ENCODE assay signal across 9 cellular contexts in the genomic region with DNA sequence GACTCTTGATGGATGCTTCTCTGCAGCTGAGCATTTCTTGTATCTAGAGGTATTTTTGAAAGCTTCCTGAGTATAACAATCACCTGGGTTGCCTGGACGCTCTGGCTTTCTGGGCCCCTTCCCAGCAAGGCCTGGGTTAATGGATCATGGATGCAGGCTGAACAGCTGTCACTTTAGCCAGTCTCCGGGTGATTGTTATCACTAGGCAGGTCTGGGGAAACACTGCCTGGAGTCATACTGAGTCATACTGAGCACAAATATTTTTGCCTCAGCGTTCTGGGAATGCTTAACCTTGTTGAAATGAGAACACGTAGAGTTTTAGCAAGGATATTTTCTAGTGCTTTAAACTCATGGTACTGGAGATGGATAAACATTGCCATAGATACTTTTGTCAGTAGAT.
DNase-seq lines count a peak whose midpoint lies in the region; ATAC-seq and TF ChIP-seq lines count a peak whose summit lies in the region.
"Had no signal": no experiment of that assay in that cellular context is flagged by ENCODE, and none has a peak within 500 bp of the region (broad histone marks: within the 10 kb centered on the region; RNA-seq: fewer than 3 reads in every experiment).

No MANE protein-coding gene starts in this region.

- no peaks in the 10 kb centered on the region for H3K36me3 ChIP-seq in cardiac muscle cell
- H3K36me3 ChIP-seq in CD8-positive, alpha-beta T cell (ENCODE audit: insufficient read depth, low read length), result no peaks in the 10 kb centered on the region

- no peak overlapping the region for H3K4me3 ChIP-seq in cardiac muscle cell
- no peak overlapping the region for H3K4me3 ChIP-seq in astrocyte of the cerebellum (ENCODE audit: low read depth, low read length)
- H3K4me3 ChIP-seq in CD8-positive, alpha-beta T cell (ENCODE audit: low read depth, low read length), result no peak overlapping the region

- H3K27ac ChIP-seq in cardiac muscle cell, result peak overlapping the region; percentile 59
- no peak overlapping the region for H3K27ac ChIP-seq in CD8-positive, alpha-beta T cell (ENCODE audit: low read depth, low read length)

- POLR2A ChIA-PET in GM10248 (lab: Yijun Ruan, JAX), result no interaction called here
- POLR2A ChIA-PET in CD8-positive, alpha-beta T cell (lab: Charles Lee), result no interaction called here

- no peaks in the 10 kb centered on the region for H3K27me3 ChIP-seq in cardiac muscle cell
- H3K27me3 ChIP-seq in CD8-positive, alpha-beta T cell (ENCODE audit: insufficient read depth, low read length), result no peaks in the 10 kb centered on the region

- TF ChIP-seq CTCF in cardiac muscle cell (IDR thresholded peaks at IDR 0.05; ENCODE audit: low read depth, low read length) (no peak), astrocyte of the cerebellum (IDR thresholded peaks at IDR 0.05; ENCODE audit: low read depth, low read length, missing control alignments) (no peak), GM10248 (IDR thresholded peaks at IDR 0.05; ENCODE audit: control extremely low read depth, extremely low read depth, low read depth, missing control alignments) (no peak)
- no peak for TF ChIP-seq CTCF in CD8-positive, alpha-beta T cell (IDR thresholded peaks at IDR 0.05)

- H3K27ac Mint-ChIP-seq in activated naive CD4-positive, alpha-beta T cell treated with anti-CD3 and anti-CD28 coated beads for 36 hours, result no peak overlapping the region
- no peak overlapping the region for H3K27ac Mint-ChIP-seq in CD8-positive, alpha-beta T cell

- intact Hi-C loops in cardiac septum (cut with DNase I), result loop anchor here (5.0 to 10.0 kb wide), 2 partner anchors 150 to 618 kb away; no protein-coding TSS in a partner anchor
- intact Hi-C loops in activated naive CD4-positive, alpha-beta T cell treated with anti-CD3 and anti-CD28 coated beads for 36 hours (cut with micrococcal nuclease), result loop anchor here (5.0 kb wide), 1 partner anchor 1418 kb away; no protein-coding TSS in a partner anchor
- intact Hi-C loops in CD8-positive, alpha-beta T cell (cut with DNase I, micrococcal nuclease), result loop anchor here (5.0 to 10.0 kb wide), 4 partner anchors 58 to 1770 kb away; a partner anchor contains a TSS

- no peak overlapping the region for H3K4me3 Mint-ChIP-seq in activated naive CD4-positive, alpha-beta T cell treated with anti-CD3 and anti-CD28 coated beads for 36 hours
- no peak overlapping the region for H3K4me3 Mint-ChIP-seq in CD8-positive, alpha-beta T cell

- no peaks in the 10 kb centered on the region for H3K27me3 Mint-ChIP-seq in activated naive CD4-positive, alpha-beta T cell treated with anti-CD3 and anti-CD28 coated beads for 36 hours (ENCODE audit: low read depth)
- H3K27me3 Mint-ChIP-seq in CD8-positive, alpha-beta T cell (ENCODE audit: low read depth), result no peaks in the 10 kb centered on the region

- peaks cover 12% of the 10 kb centered on the region for H3K4me1 Mint-ChIP-seq in activated naive CD4-positive, alpha-beta T cell treated with anti-CD3 and anti-CD28 coated beads for 36 hours (ENCODE audit: low read depth)
- peaks cover 9% of the 10 kb centered on the region for H3K4me1 Mint-ChIP-seq in CD8-positive, alpha-beta T cell (ENCODE audit: low read depth)

- peaks cover 21% of the 10 kb centered on the region for H3K4me1 ChIP-seq in cardiac muscle cell (ENCODE audit: low read depth)
- H3K4me1 ChIP-seq in CD8-positive, alpha-beta T cell (ENCODE audit: insufficient read depth, low read length), result no peaks in the 10 kb centered on the region

- no peaks in the 10 kb centered on the region for H3K9me3 Mint-ChIP-seq in activated naive CD4-positive, alpha-beta T cell treated with anti-CD3 and anti-CD28 coated beads for 36 hours
- H3K9me3 Mint-ChIP-seq in CD8-positive, alpha-beta T cell, result no peaks in the 10 kb centered on the region

- DNase-seq in cardiac muscle cell (ENCODE audit: low read depth in 1 of 2, low spot score in 1 of 2) (peak in 1 of 2 donors; percentile 43), cardiac septum (ENCODE audit: low spot score) (no peak), astrocyte of the cerebellum (ENCODE audit: low read depth) (peak; percentile 27), islet precursor cell (peak; percentile 91), GM10248 (ENCODE audit: extremely low spot score) (no peak)
- no peak for DNase-seq in activated naive CD4-positive, alpha-beta T cell treated with anti-CD3 and anti-CD28 coated beads for 36 hours
- DNase-seq in CD8-positive, alpha-beta T cell, result no peak
- DNase-seq: COR-L47 had no signal

- no peaks in the 10 kb centered on the region for H3K9me3 ChIP-seq in cardiac muscle cell (ENCODE audit: low read depth)
- H3K9me3 ChIP-seq in CD8-positive, alpha-beta T cell (ENCODE audit: low read length), result no peaks in the 10 kb centered on the region

- in situ Hi-C loops in astrocyte of the cerebellum (cut with HindIII; ENCODE audit: low sequenced_read_pairs), result loop anchor here (25.0 kb wide), 1 partner anchor 147 kb away; no protein-coding TSS in a partner anchor

- CTCF ChIA-PET in GM10248 (lab: Yijun Ruan, JAX), result interaction anchor here (1.1 to 3.1 kb wide), 8 partner anchors 10 to 1767 kb away, joined by 3 to 26 read pairs (median 5); no protein-coding TSS in a partner anchor
- CTCF ChIA-PET in activated naive CD4-positive, alpha-beta T cell treated with anti-CD3 and anti-CD28 coated beads for 36 hours (lab: Charles Lee), result interaction anchor here (0.5 to 4.6 kb wide), 4 partner anchors 43 to 150 kb away, joined by 3 to 27 read pairs (median 4); no protein-coding TSS in a partner anchor
- CTCF ChIA-PET in CD8-positive, alpha-beta T cell (lab: Charles Lee), result interaction anchor here (1.5 to 2.8 kb wide), 4 partner anchors 17 to 150 kb away, joined by 3 to 14 read pairs (median 8); no protein-coding TSS in a partner anchor

- ATAC-seq in GM21825 (IDR thresholded peaks at IDR 0.05; ENCODE audit: unreplicated experiment), result no peak
- ATAC-seq in CD8-positive, alpha-beta T cell, result no peak

- H3K36me3 Mint-ChIP-seq in activated naive CD4-positive, alpha-beta T cell treated with anti-CD3 and anti-CD28 coated beads for 36 hours (ENCODE audit: low read depth), result no peaks in the 10 kb centered on the region
- no peaks in the 10 kb centered on the region for H3K36me3 Mint-ChIP-seq in CD8-positive, alpha-beta T cell

Comparison
In these comparisons a context has a peak if more than half of its experiments do, and no peak if none do; other contexts are left out.
1. DNase-seq: peak in astrocyte of the cerebellum (single experiment) and islet precursor cell (single experiment); none in cardiac septum (single experiment), GM10248 (single experiment), activated naive CD4-positive, alpha-beta T cell treated with anti-CD3 and anti-CD28 coated beads for 36 hours (single experiment) and CD8-positive, alpha-beta T cell (0 of 7).